In genomic region chr7:155598810-155599210, GRCh38 we compare ENCODE assay signal across 8 cellular contexts.
DNase-seq lines count a peak whose midpoint lies in the region; ATAC-seq lines count a peak whose summit lies in the region.

No MANE protein-coding gene starts in this region.

- ATAC-seq in HG03442 (IDR thresholded peaks at IDR 0.05; ENCODE audit: unreplicated experiment) (peak; percentile 83), memory B cell (ENCODE audit: low read depth) (peak; percentile 86)

- no peaks in the 10 kb centered on the region for H3K9me3 Mint-ChIP-seq in memory B cell

- H3K27ac Mint-ChIP-seq in memory B cell: no peak overlapping the region

- H3K36me3 Mint-ChIP-seq in memory B cell: no peaks in the 10 kb centered on the region

- H3K4me1 Mint-ChIP-seq in memory B cell: peaks cover 4% of the 10 kb centered on the region

- peak overlapping the region; percentile 14 for H3K4me3 Mint-ChIP-seq in memory B cell

- peaks cover 10% of the 10 kb centered on the region for H3K27me3 Mint-ChIP-seq in memory B cell

- DNase-seq in NCI-H510A treated with DMSO at 0.1 percent for 48 hours (lab: John Stamatoyannopoulos, UW) (peak; percentile 59), NCI-H510A (lab: John Stamatoyannopoulos, UW) (no peak), NCI-H774 (lab: John Stamatoyannopoulos, UW) (peak; percentile 29), memory B cell (ENCODE audit: low spot score in 2 of 2) (peak; percentile 86 to 95)
- DNase-seq in activated CD8-positive, alpha-beta memory T cell treated with anti-CD3 and anti-CD28 coated beads for 1 hour (ENCODE audit: extremely low read depth in 1 of 2, low read depth in 1 of 2): peak; percentile 45 to 77
- DNase-seq in effector CD8-positive, alpha-beta T cell (lab: John Stamatoyannopoulos, UW): peak; percentile 77
- peak; percentile 93 for DNase-seq in stimulated activated CD8-positive, alpha-beta memory T cell treated with anti-CD3 and anti-CD28 coated beads, Interleukin-15, amount 100 ng/mL, for 24 hours (ENCODE audit: low read depth)
